ENCODE assay signal across 11 cellular contexts in genomic region chr7:17937506-17938115, GRCh38. TPM values are rescaled to one million over a fixed set of nuclear protein-coding genes. Genes with fewer than 3 reads are reported as not detected.
DNase-seq lines count a peak whose midpoint lies in the region; ATAC-seq and TF ChIP-seq lines count a peak whose summit lies in the region.
"Had no signal": no experiment of that assay in that cellular context is flagged by ENCODE, and none has a peak within 500 bp of the region (broad histone marks: within the 10 kb centered on the region; RNA-seq: fewer than 3 reads in every experiment).

No MANE protein-coding gene starts in this region.

- no peak overlapping the region for H2AFZ ChIP-seq in osteoblast (ENCODE audit: low read length)

- no peak for ATAC-seq in HG02884 (IDR thresholded peaks at IDR 0.05; ENCODE audit: unreplicated experiment)
- no peak for ATAC-seq in HG03045 (IDR thresholded peaks at IDR 0.05; ENCODE audit: unreplicated experiment)

- H3K79me2 ChIP-seq in osteoblast (ENCODE audit: insufficient read depth, low read length), result peaks cover 82% of the 10 kb centered on the region

- peak overlapping the region; percentile 97 for H3K4me3 ChIP-seq in osteoblast (ENCODE audit: insufficient read depth, low read length)

- no peaks in the 10 kb centered on the region for H3K9me3 ChIP-seq in osteoblast (ENCODE audit: low read depth, low read length)

- no peak for TF ChIP-seq CTCF in chondrocyte (IDR thresholded peaks at IDR 0.05)
- no peak for TF ChIP-seq CTCF in osteoblast (IDR thresholded peaks at IDR 0.05; ENCODE audit: extremely low read depth, low read depth, low read length)

- peaks cover 45% of the 10 kb centered on the region for H3K4me1 Mint-ChIP-seq in chondrocyte (ENCODE audit: low read depth)

- H4K20me1 ChIP-seq in osteoblast (ENCODE audit: insufficient read depth, low read length), result peaks cover 31% of the 10 kb centered on the region

- H3K4me1 ChIP-seq in osteoblast (ENCODE audit: insufficient read depth, low read length), result peaks cover 24% of the 10 kb centered on the region

- no peak overlapping the region for H3K27ac ChIP-seq in osteoblast (ENCODE audit: low read depth, low read length)

- H3K4me3 Mint-ChIP-seq in chondrocyte (ENCODE audit: unreplicated experiment), result peak overlapping the region; percentile 95

- H3K27me3 ChIP-seq in osteoblast (ENCODE audit: insufficient read depth, low read length), result no peaks in the 10 kb centered on the region

- H3K9me3 Mint-ChIP-seq in chondrocyte (ENCODE audit: low read depth), result no peaks in the 10 kb centered on the region
- H3K9me3 Mint-ChIP-seq: activated naive CD4-positive, alpha-beta T cell treated with anti-CD3 and anti-CD28 coated beads, Interleukin-2, amount 50 U/mL, for 72 hours had no signal

- no peaks in the 10 kb centered on the region for H3K36me3 Mint-ChIP-seq in chondrocyte (ENCODE audit: low read depth)

- no peak overlapping the region for H3K27ac Mint-ChIP-seq in chondrocyte (ENCODE audit: unreplicated experiment)

- H3K4me2 ChIP-seq in osteoblast (ENCODE audit: insufficient read depth, low read length), result peak overlapping the region; percentile 99

- peak; percentile 44 for DNase-seq in DMS79 treated with DMSO at 0.1 percent for 48 hours (lab: John Stamatoyannopoulos, UW)
- no peak for DNase-seq in DMS79 (lab: John Stamatoyannopoulos, UW)
- peak; percentile 29 for DNase-seq in LoVo (ENCODE audit: low spot score)
- DNase-seq in chondrocyte (ENCODE audit: low spot score), result no peak
- peak; percentile 43 for DNase-seq in osteoblast (ENCODE audit: insufficient read length, low spot score, missing footprints)
- no peak for DNase-seq in cortex of kidney (lab: John Stamatoyannopoulos, UW)
- DNase-seq: 8988T, Right ventricle myocardium superior had no signal

- no peaks in the 10 kb centered on the region for H3K27me3 Mint-ChIP-seq in chondrocyte (ENCODE audit: low read depth)

- H3K36me3 ChIP-seq in osteoblast (ENCODE audit: insufficient read depth, low read length), result no peaks in the 10 kb centered on the region

RNA-seq across cellular contexts. Expression of gene SNX13, which starts 2.7 kb away (rescaled TPM):
- total RNA-seq in chondrocyte, result 35.5 to 40.1 TPM (median 36.0 TPM) in 3 replicates
- 59.7 and 61.3 TPM in 2 replicates for total RNA-seq in osteoblast

Comparison
In these comparisons a context has a peak if more than half of its experiments do, and no peak if none do; other contexts are left out.
1. DNase-seq: peak in DMS79 treated with DMSO at 0.1 percent for 48 hours (single experiment), LoVo (single experiment) and osteoblast (single experiment); none in DMS79 (single experiment), chondrocyte (single experiment) and cortex of kidney (single experiment).